9 cellular contexts compared by ENCODE assay signal in the genomic region with DNA sequence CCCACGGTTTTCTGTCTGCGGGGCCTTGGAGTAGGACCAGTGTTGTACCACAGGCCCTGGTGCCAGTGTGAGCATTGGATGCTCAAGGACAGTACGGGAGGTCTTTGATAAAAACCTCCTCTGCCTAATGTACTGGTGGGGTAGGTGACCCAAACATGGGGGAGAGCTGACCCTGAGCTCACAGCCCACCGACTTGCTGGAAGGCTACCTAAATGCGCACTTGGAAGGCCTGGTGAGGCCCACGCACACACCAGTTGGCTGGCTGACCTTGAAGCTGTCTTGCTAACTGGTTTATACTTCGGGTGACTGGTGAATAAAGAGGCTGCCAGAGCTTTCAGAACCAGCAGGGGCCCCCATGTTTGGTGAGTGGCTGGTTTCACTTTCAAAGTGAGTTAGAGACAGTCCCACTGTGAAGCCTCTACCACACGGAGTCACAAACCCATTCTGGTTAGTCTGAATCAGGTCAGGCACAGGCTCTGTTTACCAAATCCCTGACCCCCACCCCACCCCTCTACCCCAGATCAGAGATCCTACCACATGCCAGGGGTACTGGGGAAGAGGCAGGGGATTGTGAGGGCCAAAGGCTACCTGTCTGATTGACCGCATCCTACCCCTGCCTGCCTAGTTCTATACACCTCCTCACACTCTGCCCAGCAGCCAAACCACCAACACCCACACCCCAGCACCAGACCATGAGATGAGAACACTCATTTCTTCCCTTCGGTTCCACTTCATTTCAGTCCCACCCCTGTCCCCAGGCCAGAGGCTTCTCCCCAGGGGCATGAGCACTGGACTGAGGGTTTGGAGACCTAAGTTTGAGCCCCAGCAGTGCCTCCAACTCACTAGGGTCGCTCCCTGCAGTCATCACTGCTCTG. TPM values are rescaled to one million over a fixed set of nuclear protein-coding genes. Genes with fewer than 3 reads are reported as not detected.
DNase-seq lines count a peak whose midpoint lies in the region; ATAC-seq and TF ChIP-seq lines count a peak whose summit lies in the region.
"Had no signal": no experiment of that assay in that cellular context is flagged by ENCODE, and none has a peak within 500 bp of the region (broad histone marks: within the 10 kb centered on the region; RNA-seq: fewer than 3 reads in every experiment).

No MANE protein-coding gene starts in this region.

- H3K27ac ChIP-seq in spleen = peak overlapping the region; percentile 9 to 87 (median 74)
- H3K27ac ChIP-seq in mesendoderm (ENCODE audit: low read depth, low read length) = no peak overlapping the region

- H3K27me3 ChIP-seq in spleen (replicated peaks in 1 of 7) = no peaks in the 10 kb centered on the region
- no peaks in the 10 kb centered on the region for H3K27me3 ChIP-seq in mesendoderm (ENCODE audit: insufficient read depth, low read length, poor library complexity)

- intact Hi-C loops in spleen (cut with DNase I; ENCODE audit: low total_unique reads) = no loop called here

- H2BK5ac ChIP-seq in mesendoderm (ENCODE audit: low read length) = no peak overlapping the region

- H3K9me3 ChIP-seq in spleen = peaks cover 0 to 7% (median 6%) of the 10 kb centered on the region in 8 donors

- DNase-seq in activated CD8-positive, alpha-beta memory T cell treated with anti-CD3 and anti-CD28 coated beads, Interleukin-2, amount 50 U/mL, for 24 hours (ENCODE audit: extremely low read depth) = peak; percentile 72
- DNase-seq in spleen (peak; percentile 82), NCI-H1092 treated with DMSO at 0.1 percent for 48 hours (lab: John Stamatoyannopoulos, UW) (no peak), glomerular visceral epithelial cell (ENCODE audit: extremely low spot score) (no peak), DMS 273 treated with DMSO at 0.1 percent for 48 hours (lab: John Stamatoyannopoulos, UW) (no peak), mesendoderm (no peak)

- H3K9ac ChIP-seq in mesendoderm (ENCODE audit: low read length) = no peak overlapping the region

- no peak overlapping the region for H2BK15ac ChIP-seq in mesendoderm (replicated peaks; ENCODE audit: low read depth)

- peaks cover 13 to 81% (median 59%) of the 10 kb centered on the region in 6 donors for H3K4me1 ChIP-seq in spleen
- peaks cover 3% of the 10 kb centered on the region for H3K4me1 ChIP-seq in mesendoderm (ENCODE audit: control insufficient read depth, low read depth, low read length)

- no peak overlapping the region for H3K4ac ChIP-seq in mesendoderm (ENCODE audit: low read depth, low read length)

- TF ChIP-seq POLR2A in spleen (IDR thresholded peaks at IDR 0.05) = no peak

- H3K56ac ChIP-seq in mesendoderm (ENCODE audit: low read length) = no peak overlapping the region

- no peak overlapping the region for H2BK120ac ChIP-seq in mesendoderm (ENCODE audit: low read depth, low read length)

- no peaks in the 10 kb centered on the region for H3K79me1 ChIP-seq in mesendoderm (ENCODE audit: low read length)

- H3K79me2 ChIP-seq in mesendoderm (ENCODE audit: control insufficient read depth, insufficient read depth, low read length) = no peaks in the 10 kb centered on the region

- no peak overlapping the region for H3K18ac ChIP-seq in mesendoderm (ENCODE audit: low read length)

- peak; percentile 59 for ATAC-seq in GM19043 (IDR thresholded peaks at IDR 0.05; ENCODE audit: low read depth, unreplicated experiment)
- peak; percentile 39 for ATAC-seq in HG03139 (IDR thresholded peaks at IDR 0.05; ENCODE audit: unreplicated experiment)

- TF ChIP-seq CTCF in spleen (IDR thresholded peaks at IDR 0.05 in 8 of 11, conservative IDR thresholded peaks at IDR 0.05 in 3 of 11) = peak in 8 of 11 experiments; percentile 14 to 53 (median 32)

- H3K4me2 ChIP-seq in mesendoderm (ENCODE audit: low read length) = no peak overlapping the region

- no peak overlapping the region for H3K23ac ChIP-seq in mesendoderm (ENCODE audit: low read length)

- H3K36me3 ChIP-seq in spleen (no peaks in the 10 kb centered on the region), mesendoderm (ENCODE audit: control insufficient read depth, insufficient read depth, low read length) (no peaks in the 10 kb centered on the region)

- no peak overlapping the region for H4K5ac ChIP-seq in mesendoderm (ENCODE audit: low read length)

- no peak overlapping the region for H2AK5ac ChIP-seq in mesendoderm (ENCODE audit: low read length)

- no peak overlapping the region for H4K8ac ChIP-seq in mesendoderm (ENCODE audit: low read depth, low read length)

- 52 to 74% (median 62%) methylated on average over 8 to 11 of the region's 11 CpGs for WGBS in spleen, 5 donors
- WGBS in mesendoderm (ENCODE audit: extremely low coverage, insufficient coverage, low lambda C conversion rate) = no CpG with 5 or more reads among the region's 11 CpGs

- peak overlapping the region in 1 of 8 donors; percentile 17 for H3K4me3 ChIP-seq in spleen
- no peak overlapping the region for H3K4me3 ChIP-seq in mesendoderm (ENCODE audit: low read length)

RNA-seq across cellular contexts. Expression of a gene that starts 12.7 kb away (rescaled TPM):
- total RNA-seq in spleen = 10 to 100 TPM; 20.6 to 75.2 (median 51.5) TPM
- polyA plus RNA-seq in spleen = 1 to 10 TPM; 3.7 to 5.9 (median 3.9) TPM
- polyA plus RNA-seq in mesendoderm (2013, experiment 1 of 2) = 1.2 TPM
- polyA plus RNA-seq in mesendoderm (2013, experiment 2 of 2) = 1.2 TPM

RNA-seq across cellular contexts. Expression of a gene that starts 25.6 kb away (rescaled TPM):
- 10 to 100 TPM in 1 of 7 donors, 1 to 10 TPM in 6; 5.3 to 10.3 (median 6.9) TPM for total RNA-seq in spleen
- 1 to 10 TPM; 7.7 to 8.9 (median 8.8) TPM for polyA plus RNA-seq in spleen
- 1.8 TPM for polyA plus RNA-seq in mesendoderm (2013, experiment 1 of 2)
- polyA plus RNA-seq in mesendoderm (2013, experiment 2 of 2) = 2.5 TPM

RNA-seq across cellular contexts. Expression of a gene that starts 49.8 kb away (rescaled TPM):
- total RNA-seq in spleen = 1 to 10 TPM in 3 of 7 donors, under 1 TPM in 4; 0.56 to 2.0 (median 0.95) TPM
- polyA plus RNA-seq in spleen = 1 to 10 TPM; 1.2 to 2.0 (median 1.5) TPM
- 0.03 TPM for polyA plus RNA-seq in mesendoderm (2013, experiment 1 of 2)
- 0.01 TPM for polyA plus RNA-seq in mesendoderm (2013, experiment 2 of 2)
- polyA plus RNA-seq: liver had no signal

RNA-seq across cellular contexts. Expression of a gene that starts 52.9 kb away (rescaled TPM):
- under 1 TPM in 2 of 7 donors, not detected in 5; 0.54 to 0.55 TPM for total RNA-seq in spleen
- under 1 TPM; 0.09 to 0.28 (median 0.26) TPM for polyA plus RNA-seq in spleen
- 0.03 TPM for polyA plus RNA-seq in mesendoderm (2013, experiment 1 of 2)
- not detected for polyA plus RNA-seq in mesendoderm (2013, experiment 2 of 2)

Comparison
In these comparisons a context has a peak if more than half of its experiments do, and no peak if none do; other contexts are left out.
1. DNase-seq: peak in activated CD8-positive, alpha-beta memory T cell treated with anti-CD3 and anti-CD28 coated beads, Interleukin-2, amount 50 U/mL, for 24 hours (single experiment) and spleen (single experiment); none in NCI-H1092 treated with DMSO at 0.1 percent for 48 hours (single experiment), glomerular visceral epithelial cell (single experiment), DMS 273 treated with DMSO at 0.1 percent for 48 hours (single experiment) and mesendoderm (single experiment).